8 cellular contexts compared by ENCODE assay signal in genomic region chr1:43974443-43975248, GRCh38. TPM values are rescaled to one million over a fixed set of nuclear protein-coding genes. Genes with fewer than 3 reads are reported as not detected.
A peak's percentile ranks its signal among the peaks of the same experiment; 100 is the strongest.
DNase-seq lines count a peak whose midpoint lies in the region; ATAC-seq and TF ChIP-seq lines count a peak whose summit lies in the region.

Gene ATP6V0B (plus strand): TSS chr1:43974960. CDS start chr1:43975041, 81 bp downstream.

- CTCF ChIA-PET in AG04449 (lab: Yijun Ruan, JAX) = interaction anchor here (1.2 to 8.7 kb wide), 10 partner anchors 14 to 677 kb away, joined by 3 to 71 read pairs (median 6); partner anchors contain the start of genes ARTN and CCDC24

- H3K9me3 ChIP-seq in iPS-18c (ENCODE audit: control insufficient read depth, insufficient read depth, low read length) (peaks cover 3% of the 10 kb centered on the region), skeletal muscle tissue (ENCODE audit: control insufficient read depth in 3 of 3, low read length in 3 of 3) (no peaks in the 10 kb centered on the region)

- peak; percentile 36 for TF ChIP-seq CTCF in AG04449 (IDR thresholded peaks at IDR 0.05; ENCODE audit: insufficient read depth, low read length, missing control alignments)
- no peak for TF ChIP-seq CTCF in VCaP (conservative IDR thresholded peaks at IDR 0.05)

- H3K27ac ChIP-seq in VCaP = peak within 1 kb of the TSS; percentile 90
- H3K27ac ChIP-seq in skeletal muscle tissue (ENCODE audit: low read depth, low read length) = peak within 1 kb of the TSS; percentile 96

- ATAC-seq in GM18873 (IDR thresholded peaks at IDR 0.05; ENCODE audit: low FRiP score, unreplicated experiment) (peak; percentile 57), HG03135 (IDR thresholded peaks at IDR 0.05; ENCODE audit: unreplicated experiment) (peak; percentile 64)

- peaks cover 66 to 84% (median 79%) of the 10 kb centered on the region in 3 donors for H3K4me1 ChIP-seq in skeletal muscle tissue (ENCODE audit: control insufficient read depth in 3 of 3, insufficient read depth in 3 of 3, low read length in 3 of 3)

- H3K4me3 ChIP-seq in AG04449 (ENCODE audit: low read depth, low read length) (peak within 1 kb of the TSS; percentile 85), iPS-18c (ENCODE audit: insufficient read depth, low read depth, low read length) (peak within 1 kb of the TSS; percentile 94), skeletal muscle tissue (ENCODE audit: low read length in 3 of 3) (peak within 1 kb of the TSS; percentile 88 to 94 (median 90))

- POLR2A ChIA-PET in AG04449 (lab: Yijun Ruan, JAX) = interaction anchor here (1.0 to 1.5 kb wide), 6 partner anchors 9 to 211 kb away, joined by 3 to 6 read pairs (median 4); no protein-coding TSS in a partner anchor

- in situ Hi-C loops in T47D (cut with HindIII; ENCODE audit: low pct_unique_long_range_greater_than_20kb, low sequenced_read_pairs) = no loop called here

- DNase-seq in AG04449 (ENCODE audit: low read depth, low spot score) (peak; percentile 28), NCI-H2196 treated with DMSO at 0.1 percent for 48 hours (lab: John Stamatoyannopoulos, UW; ENCODE audit: unreplicated experiment) (peak; percentile 91), T47D (ENCODE audit: low read depth in 1 of 2, low spot score in 1 of 2) (peak; percentile 88 to 94)

- peaks cover 25 to 45% (median 32%) of the 10 kb centered on the region in 3 donors for H3K36me3 ChIP-seq in skeletal muscle tissue (ENCODE audit: control insufficient read depth in 3 of 3, insufficient read depth in 3 of 3, low read length in 3 of 3)

- H3K9ac ChIP-seq in skeletal muscle tissue (ENCODE audit: low read depth in 1 of 3, low read length in 3 of 3) = peak within 1 kb of the TSS; percentile 90 to 95 (median 94)

- no peaks in the 10 kb centered on the region for H3K27me3 ChIP-seq in skeletal muscle tissue (ENCODE audit: control insufficient read depth in 3 of 3, insufficient read depth in 3 of 3, low read length in 3 of 3)

RNA-seq across cellular contexts. Expression of gene ATP6V0B, which starts in this region (rescaled TPM):
- 73.1 TPM for total RNA-seq in skeletal muscle tissue

Comparison
In these comparisons a context has a peak if more than half of its experiments do, and no peak if none do; other contexts are left out.
1. Peak in every context shown above with its lines: DNase-seq, ATAC-seq, H3K4me3 ChIP-seq and H3K27ac ChIP-seq.
2. DNase-seq: peak in every context shown above with its lines; median percentile 91 in NCI-H2196 treated with DMSO at 0.1 percent for 48 hours; 91 in T47D; 28 in AG04449.